ENCODE assay signal across 8 cellular contexts in the genomic region with DNA sequence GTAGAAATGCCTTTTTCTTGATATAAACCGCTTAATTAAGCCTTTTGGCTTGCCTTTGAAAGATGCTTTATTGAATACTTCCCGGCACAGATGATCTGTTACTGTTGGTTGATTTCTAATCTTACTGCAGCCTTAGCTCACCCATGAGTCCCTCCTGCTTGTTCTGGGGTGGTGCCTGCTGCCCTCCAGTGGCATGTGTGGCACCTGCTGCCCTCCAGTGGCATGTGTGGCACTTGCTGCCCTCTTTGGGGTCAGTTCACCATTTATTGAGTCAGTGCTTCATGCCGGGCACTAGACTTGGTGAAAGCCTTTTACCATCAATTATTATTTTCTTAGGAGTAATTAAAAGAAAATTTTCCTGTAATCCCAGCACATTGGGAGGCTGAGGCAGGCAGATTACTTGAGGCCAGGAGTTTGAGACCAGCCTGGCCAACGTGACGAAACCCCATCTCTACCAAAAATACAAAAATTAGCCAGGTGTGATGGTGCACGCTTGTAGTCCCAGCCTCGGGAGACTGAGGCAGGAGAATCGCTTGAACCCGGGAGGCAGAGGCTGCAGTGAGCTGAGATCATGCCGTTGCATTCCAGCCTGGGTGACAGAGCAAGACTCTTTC. TPM values are rescaled to one million over a fixed set of nuclear protein-coding genes. Genes with fewer than 3 reads are reported as not detected.
DNase-seq lines count a peak whose midpoint lies in the region; ATAC-seq and TF ChIP-seq lines count a peak whose summit lies in the region.

No MANE protein-coding gene starts in this region.

- TF ChIP-seq CTCF in GM20000 (IDR thresholded peaks at IDR 0.05; ENCODE audit: extremely low read depth, missing control alignments) (peak; percentile 73), dorsolateral prefrontal cortex (IDR thresholded peaks at IDR 0.05 in 54 of 56, conservative IDR thresholded peaks at IDR 0.05 in 2 of 56; ENCODE audit: low read depth in 1 of 56, partially characterized antibody in 56 of 56) (peak; percentile 51 to 91 (median 79))

- no peak for ATAC-seq in HG03196 (IDR thresholded peaks at IDR 0.05; ENCODE audit: unreplicated experiment)

- H2BK5ac ChIP-seq in mesenchymal stem cell (ENCODE audit: low read depth, low read length, poor library complexity, severe bottlenecking) = no peak overlapping the region

- no peak overlapping the region for H2AK5ac ChIP-seq in mesenchymal stem cell (ENCODE audit: low read length, severe bottlenecking)

- no peaks in the 10 kb centered on the region for H3K27me3 ChIP-seq in dorsolateral prefrontal cortex
- no peaks in the 10 kb centered on the region for H3K27me3 ChIP-seq in mesenchymal stem cell (ENCODE audit: control insufficient read depth in 1 of 2, insufficient read depth in 1 of 2, low read length in 2 of 2)

- WGBS in mesenchymal stem cell = 69% methylated on average over 8 of the region's 10 CpGs

- H3K36me3 ChIP-seq in mesenchymal stem cell (ENCODE audit: control insufficient read depth in 1 of 2, insufficient read depth in 2 of 2, low read depth in 1 of 2, low read length in 2 of 2) = peaks cover 0 to 3% of the 10 kb centered on the region in 2 experiments

- no peaks in the 10 kb centered on the region for H3K9me3 ChIP-seq in mesenchymal stem cell (ENCODE audit: control insufficient read depth, low read length)

- intact Hi-C loops in dorsolateral prefrontal cortex (cut with DNase I) = loop anchor here (1.0 to 10.0 kb wide), 3 partner anchors 178 to 254 kb away; partner anchors contain the start of gene PTTG1IP (in 1 of the 2)

- H3K23ac ChIP-seq in mesenchymal stem cell (ENCODE audit: low read length in 2 of 2) = no peak overlapping the region

- peaks cover 17% of the 10 kb centered on the region for H3K4me1 ChIP-seq in mesenchymal stem cell (ENCODE audit: control insufficient read depth, insufficient read depth, low read depth, low read length)

- H3K79me1 ChIP-seq in mesenchymal stem cell (replicated peaks; ENCODE audit: low read length, poor library complexity, severe bottlenecking) = peaks cover 8% of the 10 kb centered on the region

- H4K8ac ChIP-seq in mesenchymal stem cell (ENCODE audit: low read length) = no peak overlapping the region

- no peak overlapping the region for H3K4me3 ChIP-seq in dorsolateral prefrontal cortex
- H3K4me3 ChIP-seq in mesenchymal stem cell (ENCODE audit: insufficient read depth in 1 of 2, low read depth in 1 of 2, low read length in 2 of 2) = no peak overlapping the region

- H3K18ac ChIP-seq in mesenchymal stem cell (ENCODE audit: low read depth in 1 of 2, low read length in 2 of 2) = no peak overlapping the region

- no peak overlapping the region for H3K4me2 ChIP-seq in mesenchymal stem cell (ENCODE audit: low read length, poor library complexity, severe bottlenecking)

- H3K27ac ChIP-seq in dorsolateral prefrontal cortex = peak overlapping the region in 11 of 59 donors; percentile 5 to 76 (median 46)
- no peak overlapping the region for H3K27ac ChIP-seq in mesenchymal stem cell (ENCODE audit: low read length, poor library complexity, severe bottlenecking)

- no peak overlapping the region for H2BK120ac ChIP-seq in mesenchymal stem cell (ENCODE audit: low read depth, low read length)

- no peak overlapping the region for H2BK12ac ChIP-seq in mesenchymal stem cell (ENCODE audit: low read length in 2 of 2)

- no peak overlapping the region for H2BK15ac ChIP-seq in mesenchymal stem cell (ENCODE audit: low read depth, poor library complexity, severe bottlenecking)

- DNase-seq in AG08396 (ENCODE audit: low spot score) (peak; percentile 66), GM20000 (ENCODE audit: low spot score) (peak; percentile 73), NCI-H524 (lab: John Stamatoyannopoulos, UW) (peak; percentile 59 to 90), dorsolateral prefrontal cortex (peak in 9 of 10 donors; percentile 47 to 87 (median 67)), mesenchymal stem cell (peak; percentile 67)
- DNase-seq in activated CD4-positive, alpha-beta T cell treated with anti-CD3 and anti-CD28 coated beads, Interleukin-2, amount 50 U/mL, for 48 hours = peak; percentile 74 to 79
- peak; percentile 53 to 57 for DNase-seq in stimulated activated CD8-positive, alpha-beta memory T cell treated with anti-CD3 and anti-CD28 coated beads, Interleukin-15, amount 100 ng/mL, for 48 hours (ENCODE audit: low read depth in 2 of 2)

- peak overlapping the region; percentile 66 for H3K9ac ChIP-seq in mesenchymal stem cell (ENCODE audit: low read length)

- H2AFZ ChIP-seq in mesenchymal stem cell (ENCODE audit: low read depth, low read length) = no peak overlapping the region

- no peak overlapping the region for H3K4ac ChIP-seq in mesenchymal stem cell (ENCODE audit: low read depth in 1 of 2, low read length in 2 of 2)

- no peak overlapping the region for H3K14ac ChIP-seq in mesenchymal stem cell (ENCODE audit: low read length in 2 of 2)

- no peak overlapping the region for H4K91ac ChIP-seq in mesenchymal stem cell (ENCODE audit: low read length)

RNA-seq across cellular contexts. Expression of gene ADARB1, which starts 54.3 kb away (rescaled TPM):
- 10 to 100 TPM; 22.6 to 83.5 (median 57.4) TPM for total RNA-seq in dorsolateral prefrontal cortex
- polyA plus RNA-seq in mesenchymal stem cell (2013, experiment 1 of 2) = 4.7 TPM
- polyA plus RNA-seq in mesenchymal stem cell (2013, experiment 2 of 2) = 5.0 TPM
